In genomic region chr2:17981936-17982335, GRCh38 we compare ENCODE assay signal across 13 cellular contexts.
DNase-seq lines count a peak whose midpoint lies in the region; TF ChIP-seq lines count a peak whose summit lies in the region.
"Had no signal": no experiment of that assay in that cellular context is flagged by ENCODE, and none has a peak within 500 bp of the region (broad histone marks: within the 10 kb centered on the region; RNA-seq: fewer than 3 reads in every experiment).

No MANE protein-coding gene starts in this region.

- DNase-seq in RPMI7951 (ENCODE audit: low read depth) (peak; percentile 19), fibroblast of villous mesenchyme (ENCODE audit: low read depth) (peak; percentile 60), renal cortical epithelial cell (ENCODE audit: low read depth) (peak; percentile 45), DMS79 treated with DMSO at 0.1 percent for 48 hours (lab: John Stamatoyannopoulos, UW) (no peak), SW480 (ENCODE audit: low spot score) (no peak)
- DNase-seq in stimulated activated CD4-positive, alpha-beta T cell treated with anti-CD3 and anti-CD28 coated beads, Interleukin-2, amount 100 ng/mL, for 24 hours = no peak
- DNase-seq: Calu3; CD8-positive, alpha-beta T cell; DND-41; EL; GM23248 had no signal

- no peak for TF ChIP-seq CTCF in fibroblast of villous mesenchyme (IDR thresholded peaks at IDR 0.05; ENCODE audit: insufficient read depth, low read depth, low read length)

- H3K4me3 ChIP-seq in fibroblast of villous mesenchyme (ENCODE audit: low read depth, low read length) = no peak overlapping the region
- H3K4me3 ChIP-seq: BLaER1, GM23248, HAP-1 had no signal

Comparison
In these comparisons a context has a peak if more than half of its experiments do, and no peak if none do; other contexts are left out.
1. DNase-seq: peak in RPMI7951 (single experiment), fibroblast of villous mesenchyme (single experiment) and renal cortical epithelial cell (single experiment); none in DMS79 treated with DMSO at 0.1 percent for 48 hours (single experiment), SW480 (single experiment) and stimulated activated CD4-positive, alpha-beta T cell treated with anti-CD3 and anti-CD28 coated beads, Interleukin-2, amount 100 ng/mL, for 24 hours (0 of 2).